In genomic region chr14:91834571-91834970, GRCh38 we compare ENCODE assay signal across 16 cellular contexts. TPM values are rescaled to one million over a fixed set of nuclear protein-coding genes. Genes with fewer than 3 reads are reported as not detected.
DNase-seq lines count a peak whose midpoint lies in the region; ATAC-seq and TF ChIP-seq lines count a peak whose summit lies in the region.
"Had no signal": no experiment of that assay in that cellular context is flagged by ENCODE, and none has a peak within 500 bp of the region (broad histone marks: within the 10 kb centered on the region; RNA-seq: fewer than 3 reads in every experiment).

No MANE protein-coding gene starts in this region.

- no TSS peak for BruUV-seq in MCF 10A (replicated peaks; lab: Mats Ljungman, UMichigan)

- POLR2A ChIA-PET in MCF 10A (lab: Yijun Ruan, JAX) = interaction anchor here (1.1 to 1.2 kb wide), 2 partner anchors 57 to 163 kb away, joined by 3 read pairs; no protein-coding TSS in a partner anchor

- TF ChIP-seq POLR2A in breast epithelium (IDR thresholded peaks at IDR 0.05) = no peak

- H3K27ac ChIP-seq in breast epithelium (peak overlapping the region; percentile 16 to 98), upper lobe of right lung (peak overlapping the region; percentile 87)
- H3K27ac ChIP-seq: neutrophil had no signal

- H3K4me3 Mint-ChIP-seq in MCF 10A (ENCODE audit: unreplicated experiment) = no peak overlapping the region
- peak overlapping the region; percentile 82 for H3K4me3 Mint-ChIP-seq in activated T-helper 17 cell treated with anti-CD3 and anti-CD28 coated beads, Interleukin-2, amount 50 U/mL, for 72 hours
- peak overlapping the region in 5 of 8 donors; percentile 13 to 88 (median 23) for H3K4me3 Mint-ChIP-seq in naive B cell

- H3K4me1 ChIP-seq in breast epithelium (no peaks in the 10 kb centered on the region), upper lobe of right lung (peaks cover 20% of the 10 kb centered on the region)

- intact Hi-C loops in breast epithelium (cut with DNase I; ENCODE audit: low total_unique reads) (loop anchor here (10.0 kb wide), 1 partner anchor 950 kb away; no protein-coding TSS in a partner anchor), MCF 10A (cut with micrococcal nuclease) (no loop called here), upper lobe of right lung (cut with DNase I) (no loop called here)

- H3K4me3 ChIP-seq in breast epithelium = peak overlapping the region in 2 of 3 donors; percentile 90 to 94
- H3K4me3 ChIP-seq in upper lobe of right lung = peak overlapping the region; percentile 68

- no peak overlapping the region for H3K27ac Mint-ChIP-seq in MCF 10A (ENCODE audit: low read depth, unreplicated experiment)
- H3K27ac Mint-ChIP-seq in activated T-helper 17 cell treated with anti-CD3 and anti-CD28 coated beads, Interleukin-2, amount 50 U/mL, for 72 hours = no peak overlapping the region
- peak overlapping the region in 3 of 6 donors; percentile 17 to 72 (median 40) for H3K27ac Mint-ChIP-seq in naive B cell

- H3K9me3 ChIP-seq in breast epithelium (no peaks in the 10 kb centered on the region), upper lobe of right lung (no peaks in the 10 kb centered on the region)
- H3K9me3 ChIP-seq: neutrophil had no signal

- H3K9me3 Mint-ChIP-seq in MCF 10A (ENCODE audit: unreplicated experiment) (no peaks in the 10 kb centered on the region), naive B cell (peaks cover 0 to 6% (median 2%) of the 10 kb centered on the region in 7 donors)
- no peaks in the 10 kb centered on the region for H3K9me3 Mint-ChIP-seq in activated T-helper 17 cell treated with anti-CD3 and anti-CD28 coated beads, Interleukin-2, amount 50 U/mL, for 72 hours

- H3K36me3 ChIP-seq in breast epithelium (peaks cover 5% of the 10 kb centered on the region), upper lobe of right lung (no peaks in the 10 kb centered on the region)
- H3K36me3 ChIP-seq: neutrophil had no signal

- CTCF ChIA-PET in MCF 10A (lab: Yijun Ruan, JAX) = no interaction called here

- H3K27me3 Mint-ChIP-seq in MCF 10A (ENCODE audit: insufficient read depth, unreplicated experiment) = peaks cover 11% of the 10 kb centered on the region
- no peaks in the 10 kb centered on the region for H3K27me3 Mint-ChIP-seq in activated T-helper 17 cell treated with anti-CD3 and anti-CD28 coated beads, Interleukin-2, amount 50 U/mL, for 72 hours
- H3K27me3 Mint-ChIP-seq in naive B cell = peaks cover 0 to 18% (median 0%) of the 10 kb centered on the region in 3 donors

- H3K27me3 ChIP-seq in breast epithelium = no peaks in the 10 kb centered on the region
- H3K27me3 ChIP-seq in upper lobe of right lung = no peaks in the 10 kb centered on the region

- DNase-seq in breast epithelium (ENCODE audit: low spot score in 2 of 2) (no peak), MCF 10A (ENCODE audit: unreplicated experiment) (no peak), naive B cell (no peak), upper lobe of right lung (no peak), T-helper 1 cell (no peak), NCI-H748 treated with DMSO at 0.1 percent for 48 hours (lab: John Stamatoyannopoulos, UW) (no peak), NCI-H2029 treated with DMSO at 0.1 percent for 48 hours (lab: John Stamatoyannopoulos, UW) (no peak)
- DNase-seq: activated CD4-positive, CD25-positive, alpha-beta regulatory T cell; activated T-cell treated with anti-CD3 and anti-CD28 coated beads, Interleukin-2, amount 50 U/mL, for 1 hour; DND-41; NCI-H510A; stimulated activated naive CD4-positive, alpha-beta T cell treated with Interleukin-2 at 50 U/mL for 16 hours; SW 1271 had no signal

- no peak for TF ChIP-seq CTCF in breast epithelium (IDR thresholded peaks at IDR 0.05)
- TF ChIP-seq CTCF in MCF 10A (IDR thresholded peaks at IDR 0.05; ENCODE audit: unreplicated experiment) = no peak
- no peak for TF ChIP-seq CTCF in upper lobe of right lung (IDR thresholded peaks at IDR 0.05)

- no peaks in the 10 kb centered on the region for H3K36me3 Mint-ChIP-seq in MCF 10A (ENCODE audit: insufficient read depth, unreplicated experiment)
- no peaks in the 10 kb centered on the region for H3K36me3 Mint-ChIP-seq in activated T-helper 17 cell treated with anti-CD3 and anti-CD28 coated beads, Interleukin-2, amount 50 U/mL, for 72 hours (ENCODE audit: low read depth)
- no peaks in the 10 kb centered on the region for H3K36me3 Mint-ChIP-seq in naive B cell

- no peak for ATAC-seq in activated T-helper 17 cell treated with anti-CD3 and anti-CD28 coated beads, Interleukin-2, amount 50 U/mL, for 72 hours (replicated peaks)
- ATAC-seq in naive B cell (ENCODE audit: low read depth in 2 of 2) (no peak), upper lobe of right lung (no peak)

- H3K4me1 Mint-ChIP-seq in MCF 10A (ENCODE audit: insufficient read depth, unreplicated experiment) (peaks cover 25% of the 10 kb centered on the region), naive B cell (peaks cover 22 to 47% (median 32%) of the 10 kb centered on the region in 3 donors)
- peaks cover 27% of the 10 kb centered on the region for H3K4me1 Mint-ChIP-seq in activated T-helper 17 cell treated with anti-CD3 and anti-CD28 coated beads, Interleukin-2, amount 50 U/mL, for 72 hours

RNA-seq across cellular contexts. Expression of gene TC2N, which starts 32.8 kb away (rescaled TPM):
- 100 to 1,000 TPM in 2 of 3 donors, 10 to 100 TPM in 1; 36.6 to 169 (median 166) TPM for total RNA-seq in breast epithelium
- 11.8 and 12.6 TPM in 2 replicates for total RNA-seq in MCF 10A (2022)
- total RNA-seq in activated T-helper 17 cell treated with anti-CD3 and anti-CD28 coated beads, Interleukin-2, amount 50 U/mL, for 72 hours = 10 to 100 TPM; 39.2 to 81.2 TPM
- polyA plus RNA-seq in naive B cell (ENCODE audit: low read depth in 6 of 6) = 10 to 100 TPM in 1 of 6 donors, 1 to 10 TPM in 4, under 1 TPM in 1; 0.60 to 16.6 (median 7.4) TPM
- 56.7 TPM for total RNA-seq in upper lobe of right lung
- total RNA-seq: RPMI7951 had no signal
